In genomic region chr1:25484533-25484932, GRCh38 we compare ENCODE assay signal across 14 cellular contexts.
"Had no signal": no experiment of that assay in that cellular context is flagged by ENCODE, and none has a peak within 500 bp of the region (broad histone marks: within the 10 kb centered on the region; RNA-seq: fewer than 3 reads in every experiment).

No MANE protein-coding gene starts in this region.

- H3K9me3 ChIP-seq: SK-N-SH had no signal

- H3K27me3 ChIP-seq: brain microvascular endothelial cell, hepatocyte had no signal

- H3K4me3 ChIP-seq: hepatocyte had no signal

- H3K27ac ChIP-seq: brain microvascular endothelial cell, hepatocyte, WERI-Rb-1 had no signal

- H2AFZ ChIP-seq: hepatocyte had no signal

- DNase-seq: activated CD4-positive, alpha-beta T cell treated with anti-CD3 and anti-CD28 coated beads for 4 hours; activated CD8-positive, alpha-beta memory T cell treated with anti-CD3 and anti-CD28 coated beads, Interleukin-2, amount 50 U/mL, for 48 hours; activated CD8-positive, alpha-beta T cell treated with anti-CD3 and anti-CD28 coated beads, Interleukin-2, amount 10 ng/mL, durations not matched to agents 7 days and 5 days; activated naive CD4-positive, alpha-beta T cell treated with anti-CD3 and anti-CD28 coated beads, Interleukin-2, amount 50 U/mL, for 16 hours; brain microvascular endothelial cell; effector memory CD8-positive, alpha-beta T cell; mesenchymal stem cell; nephron progenitor cell; SK-N-SH; small intestine; stimulated activated naive CD4-positive, alpha-beta T cell treated with Interleukin-2 at 50 U/mL for 16 hours; T-helper 1 cell; WERI-Rb-1 had no signal

- H3K4me2 ChIP-seq: hepatocyte, SK-N-SH had no signal

- H3K9me2 ChIP-seq: SK-N-SH had no signal

- ATAC-seq: activated CD8-positive, alpha-beta T cell treated with anti-CD3 and anti-CD28 coated beads, Interleukin-2, amount 10 ng/mL, durations not matched to agents 7 days and 5 days; effector memory CD8-positive, alpha-beta T cell had no signal

- H3K9ac ChIP-seq: SK-N-SH had no signal
